Comparison of ENCODE assay signal across 14 cellular contexts in the genomic region with DNA sequence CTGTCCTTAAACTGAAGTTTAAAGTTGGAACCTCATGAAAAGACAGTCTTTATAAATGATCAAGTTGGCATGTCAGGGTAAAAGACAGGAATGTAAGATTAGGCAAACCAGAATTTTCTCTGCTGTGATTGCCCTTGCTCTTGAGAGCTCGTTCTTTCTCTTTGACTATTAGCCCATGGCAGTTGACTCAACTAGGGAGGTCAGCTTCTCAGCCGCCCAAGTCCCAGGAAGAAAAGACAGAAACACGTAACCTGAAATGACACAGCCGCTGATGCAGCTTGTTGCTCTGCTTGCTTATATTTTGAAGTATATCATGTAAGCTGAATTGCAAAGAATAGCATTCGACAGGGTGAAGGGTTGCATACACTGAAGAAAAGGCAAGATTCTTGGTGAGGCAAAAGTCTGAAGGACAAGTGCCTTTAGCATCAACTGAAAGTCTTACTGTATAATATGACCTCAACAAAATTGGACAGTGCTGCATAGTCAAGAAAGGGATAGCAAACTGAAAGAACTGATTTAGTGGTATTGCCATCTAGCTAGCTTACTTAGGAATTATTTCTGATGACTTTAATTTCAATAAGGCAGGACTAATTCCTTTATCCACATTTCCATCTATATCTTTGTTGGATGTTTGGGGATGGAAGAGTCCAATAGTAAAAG. TPM values are rescaled to one million over a fixed set of nuclear protein-coding genes. Genes with fewer than 3 reads are reported as not detected.
DNase-seq lines count a peak whose midpoint lies in the region; ATAC-seq and TF ChIP-seq lines count a peak whose summit lies in the region.
"Had no signal": no experiment of that assay in that cellular context is flagged by ENCODE, and none has a peak within 500 bp of the region (broad histone marks: within the 10 kb centered on the region; RNA-seq: fewer than 3 reads in every experiment).

No MANE protein-coding gene starts in this region.

- peaks cover 6% of the 10 kb centered on the region for H3K9me3 Mint-ChIP-seq in activated CD8-positive, alpha-beta memory T cell treated with anti-CD3 and anti-CD28 coated beads, Interleukin-2, amount 10 ng/mL, durations not matched to agents 7 days and 5 days (ENCODE audit: low read depth)

- peaks cover 29% of the 10 kb centered on the region for H3K4me1 Mint-ChIP-seq in activated CD8-positive, alpha-beta memory T cell treated with anti-CD3 and anti-CD28 coated beads, Interleukin-2, amount 10 ng/mL, durations not matched to agents 7 days and 5 days

- H3K23ac ChIP-seq in neuronal stem cell (ENCODE audit: low read depth, low read length, poor library complexity): no peak overlapping the region

- H3K9me3 ChIP-seq in spleen (peaks cover 0 to 17% (median 13%) of the 10 kb centered on the region in 8 donors), neuronal stem cell (replicated peaks in 1 of 2; ENCODE audit: control insufficient read depth in 2 of 2, insufficient read depth in 1 of 2, low read depth in 1 of 2, low read length in 2 of 2) (peaks cover 0 to 8% of the 10 kb centered on the region in 2 donors)
- H3K9me3 ChIP-seq: A549, gastrocnemius medialis, transverse colon had no signal

- peak; percentile 80 for ATAC-seq in activated CD8-positive, alpha-beta memory T cell treated with anti-CD3 and anti-CD28 coated beads, Interleukin-2, amount 10 ng/mL, durations not matched to agents 7 days and 5 days
- ATAC-seq in GM21447 (IDR thresholded peaks at IDR 0.05; ENCODE audit: unreplicated experiment) (peak; percentile 79), HG03103 (IDR thresholded peaks at IDR 0.05; ENCODE audit: low read depth, unreplicated experiment) (peak; percentile 88)
- ATAC-seq: A549, gastrocnemius medialis had no signal

- H3K4me1 ChIP-seq in spleen (peaks cover 0 to 39% (median 9%) of the 10 kb centered on the region in 6 donors), neuronal stem cell (ENCODE audit: control insufficient read depth in 2 of 2, insufficient read depth in 1 of 2, low read depth in 1 of 2, low read length in 2 of 2) (no peaks in the 10 kb centered on the region)
- H3K4me1 ChIP-seq: A549, gastrocnemius medialis, sigmoid colon, transverse colon had no signal

- no peak overlapping the region for H3K14ac ChIP-seq in neuronal stem cell (ENCODE audit: low read length)

- CTCF ChIA-PET in activated CD8-positive, alpha-beta memory T cell treated with anti-CD3 and anti-CD28 coated beads, Interleukin-2, amount 10 ng/mL, durations not matched to agents 7 days and 5 days (lab: Charles Lee): interaction anchor here (0.6 to 1.7 kb wide), 6 partner anchors 13 to 46 kb away, joined by 3 to 6 read pairs (median 4); no protein-coding TSS in a partner anchor

- H3K27me3 Mint-ChIP-seq in activated CD8-positive, alpha-beta memory T cell treated with anti-CD3 and anti-CD28 coated beads, Interleukin-2, amount 10 ng/mL, durations not matched to agents 7 days and 5 days: no peaks in the 10 kb centered on the region

- H3K27ac ChIP-seq in spleen (peak overlapping the region in 5 of 8 donors; percentile 2 to 40 (median 39)), neuronal stem cell (replicated peaks; ENCODE audit: low read length) (no peak overlapping the region)
- H3K27ac ChIP-seq: A549, gastrocnemius medialis, sigmoid colon, transverse colon had no signal

- no peak overlapping the region for H2AFZ ChIP-seq in neuronal stem cell (ENCODE audit: low read length)

- H3K4me3 Mint-ChIP-seq in activated CD8-positive, alpha-beta memory T cell treated with anti-CD3 and anti-CD28 coated beads, Interleukin-2, amount 10 ng/mL, durations not matched to agents 7 days and 5 days: no peak overlapping the region

- H3K27ac Mint-ChIP-seq in activated CD8-positive, alpha-beta memory T cell treated with anti-CD3 and anti-CD28 coated beads, Interleukin-2, amount 10 ng/mL, durations not matched to agents 7 days and 5 days: peak overlapping the region; percentile 17

- no peak overlapping the region for H4K8ac ChIP-seq in neuronal stem cell (ENCODE audit: low read depth, low read length)

- H2BK12ac ChIP-seq in neuronal stem cell (ENCODE audit: low read length): no peak overlapping the region

- no peak overlapping the region for H3K4ac ChIP-seq in neuronal stem cell (ENCODE audit: low read length)

- H3K27me3 ChIP-seq in spleen (replicated peaks in 1 of 7) (no peaks in the 10 kb centered on the region), neuronal stem cell (ENCODE audit: control insufficient read depth in 3 of 3, insufficient read depth in 3 of 3, low read depth in 1 of 3, low read length in 3 of 3) (no peaks in the 10 kb centered on the region)
- H3K27me3 ChIP-seq: gastrocnemius medialis, sigmoid colon, transverse colon had no signal

- no peak overlapping the region for H2AK5ac ChIP-seq in neuronal stem cell (ENCODE audit: low read depth, low read length)

- H3K36me3 ChIP-seq in spleen (peaks cover 0 to 13% (median 0%) of the 10 kb centered on the region in 6 donors), neuronal stem cell (replicated peaks in 1 of 2; ENCODE audit: control insufficient read depth in 2 of 2, insufficient read depth in 2 of 2, low read length in 2 of 2) (no peaks in the 10 kb centered on the region)
- H3K36me3 ChIP-seq: gastrocnemius medialis, sigmoid colon, transverse colon had no signal

- no peak for TF ChIP-seq POLR2A in spleen (IDR thresholded peaks at IDR 0.05)

- WGBS in spleen, 5 donors: 62 to 72% (median 68%) methylated on average over 5 of the region's 5 CpGs
- no CpG with 5 or more reads among the region's 5 CpGs for WGBS in neuronal stem cell (ENCODE audit: extremely low coverage in 2 of 2, insufficient read length in 2 of 2, insufficient replicate concordance in 1 of 2), 2 donors

- TF ChIP-seq CTCF in spleen (IDR thresholded peaks at IDR 0.05 in 8 of 11, conservative IDR thresholded peaks at IDR 0.05 in 3 of 11): no peak

- intact Hi-C loops in spleen (cut with DNase I; ENCODE audit: low total_unique reads): no loop called here

- no peaks in the 10 kb centered on the region for H3K79me1 ChIP-seq in neuronal stem cell (ENCODE audit: low read depth, low read length)

- H3K36me3 Mint-ChIP-seq in activated CD8-positive, alpha-beta memory T cell treated with anti-CD3 and anti-CD28 coated beads, Interleukin-2, amount 10 ng/mL, durations not matched to agents 7 days and 5 days: peaks cover 49% of the 10 kb centered on the region

- H2BK5ac ChIP-seq in neuronal stem cell (ENCODE audit: low read length): no peak overlapping the region

- peak; percentile 49 for DNase-seq in activated CD8-positive, alpha-beta memory T cell treated with anti-CD3 and anti-CD28 coated beads, Interleukin-2, amount 10 ng/mL, durations not matched to agents 7 days and 5 days
- no peak for DNase-seq in activated CD8-positive, alpha-beta memory T cell treated with anti-CD3 and anti-CD28 coated beads for 24 hours
- DNase-seq in spleen: no peak
- DNase-seq in neuronal stem cell (ENCODE audit: low spot score): no peak
- no peak for DNase-seq in activated CD4-positive, alpha-beta T cell treated with anti-CD3 and anti-CD28 coated beads, Interleukin-2, amount 50 U/mL, for 4 hours
- DNase-seq in stimulated activated naive CD4-positive, alpha-beta T cell treated with Interleukin-2 at 50 U/mL for 16 hours (lab: John Stamatoyannopoulos, UW): no peak
- DNase-seq: DMS79 treated with DMSO at 0.1 percent for 48 hours, gastrocnemius medialis, kidney, sigmoid colon, transverse colon had no signal

- no peak overlapping the region for H2BK120ac ChIP-seq in neuronal stem cell (ENCODE audit: low read depth, low read length)

- H2BK15ac ChIP-seq in neuronal stem cell (ENCODE audit: low read length): no peak overlapping the region

- no peak overlapping the region for H4K91ac ChIP-seq in neuronal stem cell (ENCODE audit: low read depth, low read length, poor library complexity)

- no peak overlapping the region for H3K9ac ChIP-seq in neuronal stem cell (ENCODE audit: low read depth, low read length, poor library complexity)

- no peak overlapping the region for H3K4me2 ChIP-seq in neuronal stem cell (ENCODE audit: insufficient read depth, low read length, poor library complexity, severe bottlenecking)
- H3K4me2 ChIP-seq: A549 had no signal

- no peak overlapping the region for H3K18ac ChIP-seq in neuronal stem cell (ENCODE audit: low read length)

- H3K4me3 ChIP-seq in spleen (no peak overlapping the region), neuronal stem cell (ENCODE audit: low read length in 2 of 2) (no peak overlapping the region)
- H3K4me3 ChIP-seq: A549, gastrocnemius medialis, sigmoid colon, transverse colon had no signal

RNA-seq across cellular contexts. Expression of a gene that starts 54.7 kb away (rescaled TPM):
- total RNA-seq in activated CD8-positive, alpha-beta memory T cell treated with anti-CD3 and anti-CD28 coated beads, Interleukin-2, amount 10 ng/mL, durations not matched to agents 7 days and 5 days: 100 to 1,000 TPM; 101 to 152 TPM
- total RNA-seq in spleen: 100 to 1,000 TPM in 6 of 7 donors, 10 to 100 TPM in 1; 99.0 to 219 (median 142) TPM
- polyA plus RNA-seq in spleen: 10 to 100 TPM; 55.8 to 76.6 (median 60.9) TPM
- 2.5 TPM for polyA plus RNA-seq in neuronal stem cell (2013, experiment 1 of 2)
- polyA plus RNA-seq in neuronal stem cell (2013, experiment 2 of 2): 2.2 TPM
